Comparison of ENCODE assay signal across 28 cellular contexts in genomic region chr11:5509803-5510202, GRCh38. TPM values are rescaled to one million over a fixed set of nuclear protein-coding genes. Genes with fewer than 3 reads are reported as not detected.
DNase-seq lines count a peak whose midpoint lies in the region; ATAC-seq, FAIRE-seq and TF ChIP-seq lines count a peak whose summit lies in the region.
"Had no signal": no experiment of that assay in that cellular context is flagged by ENCODE, and none has a peak within 500 bp of the region (broad histone marks: within the 10 kb centered on the region; RNA-seq: fewer than 3 reads in every experiment).

Gene UBQLN3, minus strand, starts transcription at chr11:5509957. Its CDS starts 399 bp downstream, at chr11:5509558.

- no peak within 1 kb of the TSS for H2BK120ac ChIP-seq in trophoblast cell (ENCODE audit: insufficient read depth, low read length, poor library complexity)

- peaks cover under 1% of the 10 kb centered on the region; the same call in 1 of the 2 replicates for H4K20me1 ChIP-seq in K562 (replicated peaks; ENCODE audit: control insufficient read depth, insufficient read depth, low read length)
- H4K20me1 ChIP-seq: BLaER1 treated with 17β-estradiol and CSF1 and Interleukin-3, amounts not matched to agents 10 nM and 100 nM had no signal

- CTCF ChIA-PET in K562 (lab: Yijun Ruan, JAX; ENCODE audit: low intra/inter-chr PET ratio): no interaction called here

- no peak for TF ChIP-seq CTCF in K562 (IDR thresholded peaks at IDR 0.05 in 2 of 3, conservative IDR thresholded peaks at IDR 0.05 in 1 of 3; ENCODE audit: insufficient read depth in 2 of 3, low read depth in 1 of 3, low read length in 3 of 3)
- no peak for TF ChIP-seq CTCF in testis (IDR thresholded peaks at IDR 0.05)
- TF ChIP-seq CTCF in spleen (IDR thresholded peaks at IDR 0.05 in 8 of 11, conservative IDR thresholded peaks at IDR 0.05 in 3 of 11): no peak

- no peaks in the 10 kb centered on the region for H3K79me1 ChIP-seq in trophoblast cell (ENCODE audit: low read length)

- no peak within 1 kb of the TSS for H3K4me3 Mint-ChIP-seq in stimulated activated naive CD8-positive, alpha-beta T cell treated with anti-CD3 and anti-CD28 coated beads, Interleukin-15, amount 100 ng/mL, for 72 hours
- H3K4me3 Mint-ChIP-seq: CD14-positive monocyte; CD4-positive, alpha-beta T cell; GM23338; HFFc6 had no signal

- H3K27ac Mint-ChIP-seq in stimulated activated naive CD8-positive, alpha-beta T cell treated with anti-CD3 and anti-CD28 coated beads, Interleukin-15, amount 100 ng/mL, for 72 hours: peak within 1 kb of the TSS in 1 of 2 donors; percentile 45
- H3K27ac Mint-ChIP-seq: CD4-positive, alpha-beta T cell; GM23338; HFFc6 had no signal

- peaks cover 24 to 49% of the 10 kb centered on the region in 2 experiments; a peak in 4 of 5 replicates for H3K4me1 ChIP-seq in K562 (replicated peaks in 1 of 2; ENCODE audit: control insufficient read depth in 2 of 2, insufficient read depth in 2 of 2, low read length in 2 of 2)
- no peaks in the 10 kb centered on the region for H3K4me1 ChIP-seq in trophoblast cell (ENCODE audit: control insufficient read depth in 1 of 2, insufficient read depth in 2 of 2, low read length in 2 of 2)
- no peaks in the 10 kb centered on the region for H3K4me1 ChIP-seq in testis
- no peaks in the 10 kb centered on the region for H3K4me1 ChIP-seq in spleen
- H3K4me1 ChIP-seq: A549; BE2C; BLaER1 treated with 17β-estradiol and CSF1 and Interleukin-3, amounts not matched to agents 10 nM and 100 nM; HAP-1 had no signal

- no peaks in the 10 kb centered on the region for H3K27me3 Mint-ChIP-seq in stimulated activated naive CD8-positive, alpha-beta T cell treated with anti-CD3 and anti-CD28 coated beads, Interleukin-15, amount 100 ng/mL, for 72 hours
- H3K27me3 Mint-ChIP-seq: CD4-positive, alpha-beta T cell had no signal

- peak within 1 kb of the TSS; percentile 56; the same call in 1 of the 2 replicates for H3K4me2 ChIP-seq in K562 (ENCODE audit: insufficient read depth, low read length)
- no peak within 1 kb of the TSS for H3K4me2 ChIP-seq in trophoblast cell (ENCODE audit: low read length)
- H3K4me2 ChIP-seq: A549; BLaER1 treated with 17β-estradiol and CSF1 and Interleukin-3, amounts not matched to agents 10 nM and 100 nM; GM23338 had no signal

- BruUV-seq in K562 (replicated peaks; lab: Mats Ljungman, UMichigan): no TSS peak

- H3K23ac ChIP-seq in trophoblast cell (ENCODE audit: low read length): no peak within 1 kb of the TSS

- 53% methylated on average over 4 of the region's 4 CpGs for WGBS in K562 (ENCODE audit: insufficient coverage, low coverage, missing lambda C conversion rate)
- WGBS in trophoblast cell (ENCODE audit: extremely low coverage, insufficient coverage, insufficient read length): no CpG with 5 or more reads among the region's 4 CpGs
- WGBS in testis, 2 donors: 88 to 92% methylated on average over 4 of the region's 4 CpGs
- WGBS in spleen, 5 donors: 65 to 87% (median 80%) methylated on average over 4 of the region's 4 CpGs

- intact Hi-C loops in K562 (cut with micrococcal nuclease) (loop anchor here (10.0 kb wide), 4 partner anchors 65 to 305 kb away; partner anchors contain the start of genes OR51V1 and TRIM6), testis (cut with DNase I; ENCODE audit: low total_unique reads) (no loop called here), spleen (cut with DNase I; ENCODE audit: low total_unique reads) (no loop called here)

- H3K18ac ChIP-seq in trophoblast cell (ENCODE audit: low read length): no peak within 1 kb of the TSS

- H3K27ac ChIP-seq in K562 (ENCODE audit: extremely low read depth, low read depth, low read length): no peak within 1 kb of the TSS
- H3K27ac ChIP-seq in trophoblast cell (ENCODE audit: low read depth, low read length): no peak within 1 kb of the TSS
- no peak within 1 kb of the TSS for H3K27ac ChIP-seq in testis
- no peak within 1 kb of the TSS for H3K27ac ChIP-seq in spleen
- H3K27ac ChIP-seq: A549; BLaER1 treated with 17β-estradiol and CSF1 and Interleukin-3, amounts not matched to agents 10 nM and 100 nM had no signal

- H3K4me1 Mint-ChIP-seq in stimulated activated naive CD8-positive, alpha-beta T cell treated with anti-CD3 and anti-CD28 coated beads, Interleukin-15, amount 100 ng/mL, for 72 hours: no peaks in the 10 kb centered on the region
- H3K4me1 Mint-ChIP-seq: CD14-positive monocyte had no signal

- TF ChIP-seq EP300 in K562 (IDR thresholded peaks at IDR 0.05; ENCODE audit: low read length): no peak

- no peak within 1 kb of the TSS for H3K4ac ChIP-seq in trophoblast cell (ENCODE audit: low read depth, low read length)

- no peaks in the 10 kb centered on the region for H3K9me3 Mint-ChIP-seq in stimulated activated naive CD8-positive, alpha-beta T cell treated with anti-CD3 and anti-CD28 coated beads, Interleukin-15, amount 100 ng/mL, for 72 hours
- H3K9me3 Mint-ChIP-seq: CD4-positive, alpha-beta T cell; GM23338; HFFc6 had no signal

- no peaks in the 10 kb centered on the region for H3K27me3 ChIP-seq in K562 (ENCODE audit: control insufficient read depth in 2 of 2, insufficient read depth in 2 of 2, low read length in 2 of 2)
- no peaks in the 10 kb centered on the region for H3K27me3 ChIP-seq in trophoblast cell (ENCODE audit: insufficient read depth, low read length)
- no peaks in the 10 kb centered on the region for H3K27me3 ChIP-seq in testis
- H3K27me3 ChIP-seq in spleen (replicated peaks in 1 of 7): peaks cover 0 to 7% (median 0%) of the 10 kb centered on the region in 7 donors
- H3K27me3 ChIP-seq: BE2C; BLaER1 treated with 17β-estradiol and CSF1 and Interleukin-3, amounts not matched to agents 10 nM and 100 nM had no signal

- no peak for TF ChIP-seq RAD21 in K562 (CRISPR knock-in tag; conservative IDR thresholded peaks at IDR 0.05 in 1 of 2, IDR thresholded peaks at IDR 0.05 in 1 of 2)

- H4K12ac ChIP-seq in trophoblast cell (ENCODE audit: low read depth, low read length): no peak within 1 kb of the TSS

- no peaks in the 10 kb centered on the region for H3K9me3 ChIP-seq in K562 (replicated peaks; ENCODE audit: control insufficient read depth, insufficient read depth, low read depth, low read length)
- H3K9me3 ChIP-seq in trophoblast cell (ENCODE audit: insufficient read depth, low read depth, low read length): peaks cover 4% of the 10 kb centered on the region
- H3K9me3 ChIP-seq in testis: no peaks in the 10 kb centered on the region
- no peaks in the 10 kb centered on the region for H3K9me3 ChIP-seq in spleen
- H3K9me3 ChIP-seq: A549; BE2C; BLaER1 treated with 17β-estradiol and CSF1 and Interleukin-3, amounts not matched to agents 10 nM and 100 nM; HAP-1 had no signal

- H3K4me3 ChIP-seq in K562: no peak within 1 kb of the TSS
- H3K4me3 ChIP-seq in trophoblast cell (ENCODE audit: low read depth, low read length): no peak within 1 kb of the TSS
- no peak within 1 kb of the TSS for H3K4me3 ChIP-seq in testis
- H3K4me3 ChIP-seq in spleen: no peak within 1 kb of the TSS
- H3K4me3 ChIP-seq: A549; BLaER1 treated with 17β-estradiol and CSF1 and Interleukin-3, amounts not matched to agents 10 nM and 100 nM; GM23338; HAP-1 had no signal

- H3K36me3 ChIP-seq in K562 (ENCODE audit: control insufficient read depth, insufficient read depth, low read length): no peaks in the 10 kb centered on the region
- H3K36me3 ChIP-seq in trophoblast cell (ENCODE audit: control insufficient read depth in 1 of 2, insufficient read depth in 2 of 2, low read length in 2 of 2): no peaks in the 10 kb centered on the region
- no peaks in the 10 kb centered on the region for H3K36me3 ChIP-seq in testis (ENCODE audit: low read depth, missing control alignments)
- no peaks in the 10 kb centered on the region for H3K36me3 ChIP-seq in spleen
- H3K36me3 ChIP-seq: BE2C; BLaER1 treated with 17β-estradiol and CSF1 and Interleukin-3, amounts not matched to agents 10 nM and 100 nM; HAP-1 had no signal

- in situ Hi-C loops in K562 (cut with MboI): no loop called here

- H4K91ac ChIP-seq in trophoblast cell (ENCODE audit: low read depth, low read length): no peak within 1 kb of the TSS

- H3K9ac ChIP-seq in K562 (ENCODE audit: insufficient read depth in 1 of 2, low read depth in 2 of 2, low read length in 2 of 2) (peak within 1 kb of the TSS in 1 of 2 experiments; percentile 11; a peak in 1 of 4 replicates), trophoblast cell (ENCODE audit: low read length) (no peak within 1 kb of the TSS)
- H3K9ac ChIP-seq: BLaER1 treated with 17β-estradiol and CSF1 and Interleukin-3, amounts not matched to agents 10 nM and 100 nM had no signal

- POLR2A ChIA-PET in K562 (lab: Yijun Ruan, JAX): interaction anchor here (0.6 to 8.7 kb wide), 4 partner anchors 11 to 22 kb away, joined by 3 to 75 read pairs (median 4); no protein-coding TSS in a partner anchor

- TF ChIP-seq POLR2A in K562 (conservative IDR thresholded peaks at IDR 0.05) (no peak), testis (IDR thresholded peaks at IDR 0.05) (no peak), spleen (IDR thresholded peaks at IDR 0.05) (no peak)

- H4K8ac ChIP-seq in trophoblast cell (ENCODE audit: low read depth, low read length): no peak within 1 kb of the TSS

- no peak within 1 kb of the TSS for H2BK5ac ChIP-seq in trophoblast cell (ENCODE audit: low read depth, low read length, poor library complexity)

- DNase-seq in stimulated activated naive CD8-positive, alpha-beta T cell treated with anti-CD3 and anti-CD28 coated beads, Interleukin-15, Interleukin-2, amounts not matched to agents 100 U/mL and 50 U/mL, for 24 hours: no peak
- no peak for DNase-seq in stimulated activated naive CD8-positive, alpha-beta T cell treated with anti-CD3 and anti-CD28 coated beads, Interleukin-15, amount 100 ng/mL, for 72 hours
- DNase-seq in K562 (ENCODE audit: extremely low read depth in 1 of 4, low spot score in 3 of 4) (no peak), trophoblast cell (peak; percentile 6 to 27), testis (no peak), spleen (no peak), COLO829 (ENCODE audit: low spot score) (no peak)
- DNase-seq: 8988T; ACHN; AML-193; BE2C; CD4-positive, alpha-beta T cell; DMS 273 treated with DMSO at 0.1 percent for 48 hours; DMS79 treated with DMSO at 0.1 percent for 48 hours; GF-D8; HFFc6 had no signal

- H2BK12ac ChIP-seq in trophoblast cell (ENCODE audit: low read length): no peak within 1 kb of the TSS

- no peak for FAIRE-seq in K562 (lab: Jason Lieb, UNC)
- FAIRE-seq: A549, D721Med, GM12891, GM19239 had no signal

- peak; percentile 29 for ATAC-seq in stimulated activated naive CD8-positive, alpha-beta T cell treated with anti-CD3 and anti-CD28 coated beads, Interleukin-15, Interleukin-2, amounts not matched to agents 100 U/mL and 50 U/mL, for 24 hours
- no peak for ATAC-seq in stimulated activated naive CD8-positive, alpha-beta T cell treated with anti-CD3 and anti-CD28 coated beads, Interleukin-15, amount 100 ng/mL, for 72 hours
- ATAC-seq in K562: no peak
- ATAC-seq in HG03095 (IDR thresholded peaks at IDR 0.05; ENCODE audit: unreplicated experiment): no peak
- ATAC-seq: A549, GM23338 had no signal

- H2AFZ ChIP-seq in K562 (ENCODE audit: low read depth, low read length) (peak within 1 kb of the TSS; percentile 68), trophoblast cell (ENCODE audit: insufficient read depth, low read length, poor library complexity) (no peak within 1 kb of the TSS)
- H2AFZ ChIP-seq: GM23338 had no signal

- no peaks in the 10 kb centered on the region for H3K9me1 ChIP-seq in K562 (ENCODE audit: control insufficient read depth, insufficient read depth, low read length)

- no peak within 1 kb of the TSS for H2AK5ac ChIP-seq in trophoblast cell (ENCODE audit: low read length)

- H3K79me2 ChIP-seq in K562 (ENCODE audit: control insufficient read depth, insufficient read depth, low read length) (peaks cover 7% of the 10 kb centered on the region), trophoblast cell (ENCODE audit: control insufficient read depth, insufficient read depth, low read length, poor library complexity) (no peaks in the 10 kb centered on the region)

- no peak within 1 kb of the TSS for H3K14ac ChIP-seq in trophoblast cell (ENCODE audit: low read length)

RNA-seq across cellular contexts. Expression of gene UBQLN3, which starts in this region (rescaled TPM):
- 0.12 and 0.33 TPM in 2 replicates for total RNA-seq in K562 (2011; cell fraction: chromatin; rRNA removed; ENCODE audit: low replicate concordance)
- total RNA-seq in K562 (2011; cell fraction: nucleolus; rRNA removed): not detected in 2 replicates
- total RNA-seq in K562 (2011; cell fraction: nucleoplasm; rRNA removed): not detected in 2 replicates
- total RNA-seq in K562 (2014; rRNA removed) (0.27 TPM in 1 of 2 replicates, not detected in the other), K562 (2014; rRNA removed; fragmentation: Illumina TruSeq; extraction: Trizol) (not detected in 2 replicates), K562 (2015; rRNA removed; fragmentation: Illumina TruSeq; extraction: Trizol) (not detected in 2 replicates), K562 (2021) (0.07 TPM in 1 of 2 replicates, not detected in the other), testis (100 to 1,000 TPM; 105 to 283 TPM), spleen (1 to 10 TPM in 3 of 7 donors, under 1 TPM in 4; 0.29 to 3.7 (median 0.52) TPM)
- polyA plus RNA-seq in K562 (2011; rRNA removed) (0.05 TPM in 1 of 2 replicates, not detected in the other), K562 (2014; fragmentation: Illumina TruSeq; extraction: Trizol) (not detected in 2 replicates), K562 (2014; fragmentation: Nextera tagmentation; extraction: Ambion mirVana) (under 1 TPM in 1 of 2 experiments, not detected in 1; 0.01 TPM), K562 (2014; rRNA removed) (not detected in 2 replicates), testis (ENCODE audit: insufficient read depth, low read depth, low replicate concordance) (336 TPM), spleen (not detected)
- not detected in 2 replicates for polyA plus RNA-seq in K562 (2011; cell fraction: cytosol; rRNA removed)
- polyA plus RNA-seq in K562 (2011; cell fraction: nucleus; rRNA removed): 0.06 and 0.21 TPM in 2 replicates
- polyA plus RNA-seq in K562 (2012): not detected in 2 replicates
- 0.11 TPM in 1 of 2 replicates, not detected in the other for polyA minus RNA-seq in K562 (2011; rRNA and poly(A)+ RNA removed)
- not detected in 2 replicates for polyA minus RNA-seq in K562 (2011; cell fraction: cytosol; rRNA and poly(A)+ RNA removed)
- 0.13 and 0.22 TPM in 2 replicates for polyA minus RNA-seq in K562 (2011; cell fraction: nucleus; rRNA and poly(A)+ RNA removed)
- polyA plus RNA-seq in trophoblast cell (2013): not detected in 2 replicates
- total RNA-seq: Daoy, G401, GM23338, H4, HFFc6 had no signal
- polyA plus RNA-seq: A549, CD14-positive monocyte, GM23338 had no signal

Comparison
In these comparisons a context has a peak if more than half of its experiments do, and no peak if none do; other contexts are left out.
1. RNA of gene UBQLN3 (total RNA-seq): 105 to 283 TPM in testis; 0.29 to 3.7 TPM in spleen and 0.07 to 0.33 TPM in K562; every median in the first group is over 10 times any median in the second.
2. RNA of gene UBQLN3 (polyA plus RNA-seq): 336 TPM in testis (single experiment); 0.01 to 0.21 TPM in K562 and not detected in spleen; every median in the first group is over 100 times any median in the second.
3. DNase-seq: peak in trophoblast cell (2 of 2); none in stimulated activated naive CD8-positive, alpha-beta T cell treated with anti-CD3 and anti-CD28 coated beads, Interleukin-15, Interleukin-2, amounts not matched to agents 100 U/mL and 50 U/mL, for 24 hours (single experiment), stimulated activated naive CD8-positive, alpha-beta T cell treated with anti-CD3 and anti-CD28 coated beads, Interleukin-15, amount 100 ng/mL, for 72 hours (0 of 2), K562 (0 of 4), testis (single experiment), spleen (single experiment) and COLO829 (single experiment).